In genomic region chr12:120590741-120591407, GRCh38 we compare ENCODE assay signal across 16 cellular contexts. TPM values are rescaled to one million over a fixed set of nuclear protein-coding genes. Genes with fewer than 3 reads are reported as not detected.
"Had no signal": no experiment of that assay in that cellular context is flagged by ENCODE, and none has a peak within 500 bp of the region (broad histone marks: within the 10 kb centered on the region; RNA-seq: fewer than 3 reads in every experiment).

No MANE protein-coding gene starts in this region.

- H3K9me3 Mint-ChIP-seq: activated naive CD4-positive, alpha-beta T cell treated with anti-CD3 and anti-CD28 coated beads, Interleukin-2, amount 50 U/mL, for 24 hours; naive B cell had no signal

- H3K4me3 Mint-ChIP-seq: activated naive CD4-positive, alpha-beta T cell treated with anti-CD3 and anti-CD28 coated beads, Interleukin-2, amount 50 U/mL, for 24 hours had no signal

- H3K4me1 ChIP-seq: prostate gland, sigmoid colon had no signal

- H3K27me3 Mint-ChIP-seq: activated naive CD4-positive, alpha-beta T cell treated with anti-CD3 and anti-CD28 coated beads, Interleukin-2, amount 50 U/mL, for 24 hours had no signal

- H3K27ac ChIP-seq: brain microvascular endothelial cell, esophagus muscularis mucosa, prostate gland, sigmoid colon had no signal

- H3K4me1 Mint-ChIP-seq: activated naive CD4-positive, alpha-beta T cell treated with anti-CD3 and anti-CD28 coated beads, Interleukin-2, amount 50 U/mL, for 24 hours; naive B cell had no signal

- H3K4me3 ChIP-seq: esophagus muscularis mucosa, prostate gland, sigmoid colon had no signal

- H3K27ac Mint-ChIP-seq: activated naive CD4-positive, alpha-beta T cell treated with anti-CD3 and anti-CD28 coated beads, Interleukin-2, amount 50 U/mL, for 24 hours had no signal

- H3K36me3 Mint-ChIP-seq: activated naive CD4-positive, alpha-beta T cell treated with anti-CD3 and anti-CD28 coated beads, Interleukin-2, amount 50 U/mL, for 24 hours; naive B cell had no signal

- DNase-seq: activated effector memory CD4-positive, alpha-beta T cell treated with Interleukin-2 at 50 U/mL for 16 hours; activated T-cell treated with anti-CD3 and anti-CD28 coated beads, Interleukin-2, amount 50 U/mL, for 1 hour; brain microvascular endothelial cell; cerebellar nuclear complex; dermis blood vessel endothelial cell; glutamatergic neuron; naive B cell; nucleus accumbens; sigmoid colon; stimulated activated CD4-positive, alpha-beta T cell treated with anti-CD3 and anti-CD28 coated beads, Interleukin-12 subunit alpha, Interleukin-12 subunit beta, amount 100 ng/mL, for 4 hours; stimulated activated naive CD4-positive, alpha-beta T cell had no signal

- H3K27me3 ChIP-seq: brain microvascular endothelial cell, esophagus muscularis mucosa, sigmoid colon had no signal

- H3K36me3 ChIP-seq: brain microvascular endothelial cell, esophagus muscularis mucosa, prostate gland, sigmoid colon had no signal

- H3K9me3 ChIP-seq: esophagus muscularis mucosa, prostate gland, sigmoid colon had no signal

RNA-seq across cellular contexts. Expression of gene CABP1, which starts 49.6 kb away (rescaled TPM):
- total RNA-seq: fibroblast of villous mesenchyme; T-helper 2 cell treated with Interferon-gamma antibody and Interleukin-4, amounts not matched to agents 100 ng/mL and 5 ng/mL, for 36 hours had no signal
